In genomic region chr17:82244413-82245140, GRCh38 we compare ENCODE assay signal across 8 cellular contexts. TPM values are rescaled to one million over a fixed set of nuclear protein-coding genes. Genes with fewer than 3 reads are reported as not detected.
A peak's percentile ranks its signal among the peaks of the same experiment; 100 is the strongest.
DNase-seq lines count a peak whose midpoint lies in the region; ATAC-seq and TF ChIP-seq lines count a peak whose summit lies in the region.

No MANE protein-coding gene starts in this region.

- TF ChIP-seq CTCF in GM12865 (IDR thresholded peaks at IDR 0.05; ENCODE audit: insufficient read depth, low read depth, low read length, missing control alignments) (peak; percentile 28), WERI-Rb-1 (IDR thresholded peaks at IDR 0.05; ENCODE audit: low read depth, low read length) (peak; percentile 69), gastroesophageal sphincter (IDR thresholded peaks at IDR 0.05) (peak in 3 of 4 experiments; percentile 60 to 68 (median 62)), tibial nerve (IDR thresholded peaks at IDR 0.05) (peak in 4 of 5 experiments; percentile 36 to 62 (median 45))

- in situ Hi-C loops in ACHN (cut with HindIII; ENCODE audit: low pct_ligation_motif_present, low pct_unique_long_range_greater_than_20kb, low sequenced_read_pairs) = no loop called here

- H3K9me3 ChIP-seq in WERI-Rb-1 (ENCODE audit: severe bottlenecking) (no peaks in the 10 kb centered on the region), gastroesophageal sphincter (no peaks in the 10 kb centered on the region), tibial nerve (no peaks in the 10 kb centered on the region)

- H3K4me3 ChIP-seq in GM12865 (ENCODE audit: low read depth, low read length) (no peak overlapping the region), WERI-Rb-1 (ENCODE audit: low read depth, low read length) (no peak overlapping the region), gastroesophageal sphincter (no peak overlapping the region), tibial nerve (no peak overlapping the region)

- DNase-seq in ACHN = peak; percentile 25
- no peak for DNase-seq in GM12865 (ENCODE audit: low read depth)
- no peak for DNase-seq in WERI-Rb-1
- no peak for DNase-seq in tibial nerve (ENCODE audit: low spot score in 2 of 2)
- no peak for DNase-seq in cerebellar nuclear complex (lab: John Stamatoyannopoulos, UW)

- ATAC-seq in gastroesophageal sphincter (no peak), GM19397 (IDR thresholded peaks at IDR 0.05; ENCODE audit: unreplicated experiment) (no peak), GM19467 (IDR thresholded peaks at IDR 0.05; ENCODE audit: unreplicated experiment) (no peak)

- peaks cover 97% of the 10 kb centered on the region for H3K36me3 ChIP-seq in WERI-Rb-1
- H3K36me3 ChIP-seq in gastroesophageal sphincter = peaks cover 0 to 72% of the 10 kb centered on the region in 2 donors
- H3K36me3 ChIP-seq in tibial nerve = peaks cover 4 to 66% (median 51%) of the 10 kb centered on the region in 3 donors

- TF ChIP-seq EP300 in gastroesophageal sphincter (IDR thresholded peaks at IDR 0.05) = no peak
- TF ChIP-seq EP300 in tibial nerve (IDR thresholded peaks at IDR 0.05) = no peak

- H3K4me1 ChIP-seq in gastroesophageal sphincter (peaks cover 12 to 99% (median 61%) of the 10 kb centered on the region in 3 donors), tibial nerve (peaks cover 24 to 84% (median 64%) of the 10 kb centered on the region in 4 donors)

- TF ChIP-seq POLR2A in gastroesophageal sphincter (IDR thresholded peaks at IDR 0.05) (no peak), tibial nerve (IDR thresholded peaks at IDR 0.05) (no peak)

- 44 to 57% methylated on average over 3 to 14 of the region's 39 CpGs for WGBS in gastroesophageal sphincter (ENCODE audit: low coverage in 1 of 2), 2 donors
- WGBS in tibial nerve, 2 donors = 75 to 76% methylated on average over 39 of the region's 39 CpGs

- H3K27me3 ChIP-seq in WERI-Rb-1 (ENCODE audit: insufficient read depth, low read depth, severe bottlenecking) = no peaks in the 10 kb centered on the region
- no peaks in the 10 kb centered on the region for H3K27me3 ChIP-seq in gastroesophageal sphincter
- no peaks in the 10 kb centered on the region for H3K27me3 ChIP-seq in tibial nerve

- H3K27ac ChIP-seq in WERI-Rb-1 (no peak overlapping the region), gastroesophageal sphincter (peak overlapping the region in 3 of 4 donors; percentile 17 to 86 (median 83)), tibial nerve (peak overlapping the region in 1 of 4 donors; percentile 91)

RNA-seq across cellular contexts. Expression of gene SLC16A3, which starts 15.7 kb away (rescaled TPM):
- total RNA-seq in gastroesophageal sphincter (10 to 100 TPM; 11.2 to 38.5 (median 22.1) TPM), tibial nerve (10 to 100 TPM; 10.5 to 36.0 (median 21.4) TPM)

RNA-seq across cellular contexts. Expression of gene CSNK1D, which starts 28.9 kb away (rescaled TPM):
- total RNA-seq in gastroesophageal sphincter (10 to 100 TPM; 23.4 to 92.1 (median 72.4) TPM), tibial nerve (100 to 1,000 TPM in 3 of 4 donors, 10 to 100 TPM in 1; 93.9 to 160 (median 124) TPM)

RNA-seq across cellular contexts. Expression of gene CCDC57, which starts 31.9 kb away (rescaled TPM):
- total RNA-seq in gastroesophageal sphincter (10 to 100 TPM in 3 of 4 donors, 1 to 10 TPM in 1; 6.5 to 28.2 (median 16.2) TPM), tibial nerve (10 to 100 TPM; 33.5 to 91.2 (median 47.9) TPM)
